19 cellular contexts compared by ENCODE assay signal in the genomic region with DNA sequence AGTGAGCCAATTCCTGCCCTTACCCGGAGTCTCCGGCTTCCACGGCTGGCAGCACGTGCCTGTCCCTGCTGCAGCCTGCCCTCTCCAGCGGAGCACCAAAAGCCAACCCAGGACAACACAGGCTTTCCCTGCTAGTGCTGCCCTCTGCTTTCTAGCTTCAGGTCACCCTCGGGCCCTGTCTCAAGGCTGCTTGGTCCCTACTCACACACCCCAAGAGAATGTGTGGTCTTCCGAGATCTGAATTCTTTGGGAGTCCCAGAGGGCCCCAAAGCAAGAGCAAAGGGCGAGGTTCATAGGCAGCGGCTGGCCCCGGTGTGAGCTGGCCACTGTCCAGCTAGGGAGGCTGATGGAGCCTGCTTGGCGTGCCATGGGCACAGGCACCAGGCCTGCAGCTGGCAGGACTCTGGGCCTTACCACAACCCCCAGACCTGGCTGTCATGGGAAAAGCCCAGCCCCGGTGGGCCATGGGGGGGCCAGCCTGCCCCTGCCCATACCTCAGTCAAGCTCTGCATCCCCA. TPM values are rescaled to one million over a fixed set of nuclear protein-coding genes. Genes with fewer than 3 reads are reported as not detected.
A peak's percentile ranks its signal among the peaks of the same experiment; 100 is the strongest.
DNase-seq lines count a peak whose midpoint lies in the region; ATAC-seq lines count a peak whose summit lies in the region.
"Had no signal": no experiment of that assay in that cellular context is flagged by ENCODE, and none has a peak within 500 bp of the region (broad histone marks: within the 10 kb centered on the region; RNA-seq: fewer than 3 reads in every experiment).

No MANE protein-coding gene starts in this region.

- H3K9me3 Mint-ChIP-seq in activated T-helper 17 cell treated with anti-CD3 and anti-CD28 coated beads, Interleukin-2, amount 50 U/mL, for 72 hours, result no peaks in the 10 kb centered on the region
- H3K9me3 Mint-ChIP-seq: dendritic cell treated with granulocyte-macrophage colony-stimulating factor and Interleukin-4, amounts not matched to agents 40 ng/mL and 50 ng/mL, for 4 days had no signal

- no peak overlapping the region for H3K4me3 Mint-ChIP-seq in activated T-helper 17 cell treated with anti-CD3 and anti-CD28 coated beads, Interleukin-2, amount 50 U/mL, for 72 hours
- H3K4me3 Mint-ChIP-seq: activated T-cell treated with anti-CD3 and anti-CD28 coated beads, Interleukin-2, amount 50 U/mL, for 72 hours; dendritic cell treated with granulocyte-macrophage colony-stimulating factor and Interleukin-4, amounts not matched to agents 40 ng/mL and 50 ng/mL, for 4 days had no signal

- peaks cover 7% of the 10 kb centered on the region for H3K27me3 Mint-ChIP-seq in activated T-helper 17 cell treated with anti-CD3 and anti-CD28 coated beads, Interleukin-2, amount 50 U/mL, for 72 hours

- H3K36me3 Mint-ChIP-seq in activated T-helper 17 cell treated with anti-CD3 and anti-CD28 coated beads, Interleukin-2, amount 50 U/mL, for 72 hours (ENCODE audit: low read depth), result no peaks in the 10 kb centered on the region

- DNase-seq in ELF-1 (ENCODE audit: low read depth, low spot score), result peak; percentile 1
- peak; percentile 9 for DNase-seq in iPS-NIHi11 (ENCODE audit: low spot score)
- DNase-seq in retina, result peak; percentile 10
- no peak for DNase-seq in middle frontal gyrus (ENCODE audit: extremely low spot score, low spot score)
- no peak for DNase-seq in LoVo (ENCODE audit: low spot score)
- DNase-seq in A172 (ENCODE audit: low spot score), result no peak
- DNase-seq in GDM1 (lab: John Stamatoyannopoulos, UW), result no peak
- DNase-seq: activated CD4-positive, alpha-beta T cell treated with anti-CD3 and anti-CD28 coated beads for 48 hours; activated T-cell treated with anti-CD3 and anti-CD28 coated beads, Interleukin-2, amount 50 U/mL, for 72 hours; amniotic stem cell; BE2C; hypothalamus; NCI-H1694 treated with DMSO at 0.1 percent for 48 hours; NCI-H524 treated with DMSO at 0.1 percent for 48 hours; RPMI8226; T-helper 2 cell had no signal

- H3K27ac Mint-ChIP-seq in activated T-helper 17 cell treated with anti-CD3 and anti-CD28 coated beads, Interleukin-2, amount 50 U/mL, for 72 hours, result peak overlapping the region; percentile 4
- H3K27ac Mint-ChIP-seq: activated T-cell treated with anti-CD3 and anti-CD28 coated beads, Interleukin-2, amount 50 U/mL, for 72 hours; dendritic cell treated with granulocyte-macrophage colony-stimulating factor and Interleukin-4, amounts not matched to agents 40 ng/mL and 50 ng/mL, for 4 days had no signal

- H3K4me1 Mint-ChIP-seq in activated T-helper 17 cell treated with anti-CD3 and anti-CD28 coated beads, Interleukin-2, amount 50 U/mL, for 72 hours, result peaks cover 6% of the 10 kb centered on the region

- ATAC-seq in activated T-helper 17 cell treated with anti-CD3 and anti-CD28 coated beads, Interleukin-2, amount 50 U/mL, for 72 hours (replicated peaks), result no peak
- ATAC-seq: activated T-cell treated with anti-CD3 and anti-CD28 coated beads, Interleukin-2, amount 50 U/mL, for 72 hours; esophagus mucosa had no signal

RNA-seq across cellular contexts. Expression of a gene that starts 7.1 kb away (rescaled TPM):
- 1 to 10 TPM; 3.8 to 7.8 TPM for total RNA-seq in activated T-helper 17 cell treated with anti-CD3 and anti-CD28 coated beads, Interleukin-2, amount 50 U/mL, for 72 hours
- total RNA-seq in A172 (2014; rRNA removed; shearing (Covaris generic)), result 33.7 and 45.8 TPM in 2 replicates

Comparison
In these comparisons a context has a peak if more than half of its experiments do, and no peak if none do; other contexts are left out.
1. DNase-seq: peak in ELF-1 (single experiment), iPS-NIHi11 (single experiment) and retina (single experiment); none in middle frontal gyrus (single experiment), LoVo (single experiment), A172 (single experiment) and GDM1 (single experiment).